In the genomic region with DNA sequence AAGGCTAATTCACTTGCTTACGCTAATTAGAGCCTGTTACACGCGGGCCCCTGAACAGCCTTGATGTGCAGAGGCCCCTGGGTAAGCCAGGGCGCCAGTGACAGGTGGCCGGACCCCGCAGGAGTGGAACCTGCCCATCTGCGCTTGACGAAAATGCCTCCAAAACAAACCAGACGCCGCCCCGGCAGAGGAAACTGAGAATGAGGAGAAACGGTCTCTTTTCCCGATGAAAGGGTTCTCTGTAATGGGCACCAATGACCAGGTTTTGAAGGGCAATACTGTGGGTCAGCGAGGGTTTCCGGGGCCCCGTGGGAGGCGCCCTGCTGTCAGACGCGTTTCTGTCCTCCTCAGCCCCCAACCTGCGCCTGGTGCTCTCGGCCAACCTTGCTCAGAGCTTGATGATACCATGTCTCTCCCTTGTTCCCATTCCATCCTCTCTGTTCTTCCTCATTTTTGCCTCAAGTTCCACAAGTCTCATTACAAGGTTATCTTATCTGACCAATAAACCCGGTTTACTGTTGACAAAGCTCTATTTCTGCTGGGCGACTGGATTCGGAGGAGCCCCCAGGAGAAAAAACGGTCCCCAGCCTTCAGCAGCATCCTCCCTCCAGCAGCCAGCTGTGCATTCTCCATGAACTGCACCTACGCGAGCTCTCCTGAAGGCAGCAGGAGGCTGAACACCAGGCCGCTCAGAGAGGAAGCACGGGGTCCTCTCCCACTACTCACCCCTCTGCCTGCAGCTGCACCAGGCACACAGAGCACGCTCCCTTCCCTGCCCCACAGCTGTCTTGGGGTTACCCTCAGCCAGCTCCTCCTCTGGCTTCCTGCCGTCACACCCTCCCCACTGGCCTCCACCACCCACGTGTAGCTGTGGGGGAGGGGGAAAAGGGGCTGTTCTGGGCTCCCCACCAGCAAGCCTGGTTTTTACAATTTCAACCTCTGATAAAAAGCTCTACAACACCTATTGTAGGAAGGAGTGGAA, we compare ENCODE assay signal across 15 cellular contexts.
A peak's percentile ranks its signal among the peaks of the same experiment; 100 is the strongest.
DNase-seq lines count a peak whose midpoint lies in the region; ATAC-seq and TF ChIP-seq lines count a peak whose summit lies in the region.
"Had no signal": no experiment of that assay in that cellular context is flagged by ENCODE, and none has a peak within 500 bp of the region (broad histone marks: within the 10 kb centered on the region; RNA-seq: fewer than 3 reads in every experiment).

No MANE protein-coding gene starts in this region.

- BruUV-seq in Calu3 (replicated peaks; lab: Mats Ljungman, UMichigan): no TSS peak

- H3K4me3 Mint-ChIP-seq in Calu3 (ENCODE audit: low read depth, unreplicated experiment): no peak overlapping the region
- H3K4me3 Mint-ChIP-seq: nephron progenitor cell had no signal

- no peak for TF ChIP-seq POLR2A in sigmoid colon (IDR thresholded peaks at IDR 0.05)

- H3K4me3 ChIP-seq in sigmoid colon: no peak overlapping the region
- H3K4me3 ChIP-seq: MG63, thoracic aorta had no signal

- no peak overlapping the region for H3K27ac Mint-ChIP-seq in Calu3 (ENCODE audit: unreplicated experiment)

- peak; percentile 13 to 17 for DNase-seq in activated CD8-positive, alpha-beta memory T cell treated with anti-CD3 and anti-CD28 coated beads for 4 hours (ENCODE audit: low read depth in 2 of 2)
- no peak for DNase-seq in activated CD8-positive, alpha-beta memory T cell treated with anti-CD3 and anti-CD28 coated beads, Interleukin-2, amount 50 U/mL, for 48 hours
- DNase-seq in SK-N-DZ (ENCODE audit: low spot score) (peak; percentile 29), Right ventricle myocardium superior (peak; percentile 34), sigmoid colon (peak; percentile 45), Calu3 (no peak)
- DNase-seq: GDM1; MG63; NCI-H526 treated with DMSO at 0.1 percent for 48 hours; nephron progenitor cell; stimulated activated CD4-positive, alpha-beta T cell treated with anti-CD3 and anti-CD28 coated beads, Interleukin-4, amount 100 ng/mL, for 24 hours had no signal

- no peaks in the 10 kb centered on the region for H3K36me3 Mint-ChIP-seq in Calu3 (ENCODE audit: insufficient read depth, unreplicated experiment)

- intact Hi-C loops in Right ventricle myocardium superior (cut with DNase I): no loop called here
- intact Hi-C loops in sigmoid colon (cut with DNase I): no loop called here
- intact Hi-C loops in Calu3 (cut with micrococcal nuclease; ENCODE audit: unreplicated experiment): no loop called here

- peaks cover 0 to 10% (median 2%) of the 10 kb centered on the region in 4 donors for H3K4me1 ChIP-seq in sigmoid colon

- H3K27me3 Mint-ChIP-seq in Calu3 (ENCODE audit: unreplicated experiment): no peaks in the 10 kb centered on the region

- no peaks in the 10 kb centered on the region for H3K36me3 ChIP-seq in sigmoid colon
- H3K36me3 ChIP-seq: MG63, thoracic aorta had no signal

- no peaks in the 10 kb centered on the region for H3K9me3 ChIP-seq in sigmoid colon

- TF ChIP-seq CTCF in sigmoid colon (IDR thresholded peaks at IDR 0.05) (no peak), Calu3 (IDR thresholded peaks at IDR 0.05; ENCODE audit: unreplicated experiment) (no peak)

- no peaks in the 10 kb centered on the region for H3K27me3 ChIP-seq in sigmoid colon
- H3K27me3 ChIP-seq: MG63 had no signal

- CTCF ChIA-PET in Calu3 (lab: Charles Lee): no interaction called here

- WGBS in sigmoid colon, 2 donors: 82 to 90% methylated on average over 32 of the region's 32 CpGs

- no peak for TF ChIP-seq EP300 in sigmoid colon (IDR thresholded peaks at IDR 0.05)

- no peak for ATAC-seq in Right ventricle myocardium superior (ENCODE audit: poor library complexity)
- no peak for ATAC-seq in GM21619 (IDR thresholded peaks at IDR 0.05; ENCODE audit: unreplicated experiment)
- ATAC-seq in GM21447 (IDR thresholded peaks at IDR 0.05; ENCODE audit: unreplicated experiment): no peak
- ATAC-seq: HCT116 had no signal

- no peaks in the 10 kb centered on the region for H3K4me1 Mint-ChIP-seq in Calu3 (ENCODE audit: low read depth, unreplicated experiment)

- no peak overlapping the region for H3K27ac ChIP-seq in sigmoid colon
- H3K27ac ChIP-seq: thoracic aorta had no signal

- peaks cover 12% of the 10 kb centered on the region for H3K9me3 Mint-ChIP-seq in Calu3 (ENCODE audit: low read depth, unreplicated experiment)

Comparison
In these comparisons a context has a peak if more than half of its experiments do, and no peak if none do; other contexts are left out.
1. DNase-seq: peak in activated CD8-positive, alpha-beta memory T cell treated with anti-CD3 and anti-CD28 coated beads for 4 hours (2 of 2), SK-N-DZ (single experiment), Right ventricle myocardium superior (single experiment) and sigmoid colon (single experiment); none in activated CD8-positive, alpha-beta memory T cell treated with anti-CD3 and anti-CD28 coated beads, Interleukin-2, amount 50 U/mL, for 48 hours (single experiment) and Calu3 (single experiment).